31 cellular contexts compared by ENCODE assay signal in the genomic region with DNA sequence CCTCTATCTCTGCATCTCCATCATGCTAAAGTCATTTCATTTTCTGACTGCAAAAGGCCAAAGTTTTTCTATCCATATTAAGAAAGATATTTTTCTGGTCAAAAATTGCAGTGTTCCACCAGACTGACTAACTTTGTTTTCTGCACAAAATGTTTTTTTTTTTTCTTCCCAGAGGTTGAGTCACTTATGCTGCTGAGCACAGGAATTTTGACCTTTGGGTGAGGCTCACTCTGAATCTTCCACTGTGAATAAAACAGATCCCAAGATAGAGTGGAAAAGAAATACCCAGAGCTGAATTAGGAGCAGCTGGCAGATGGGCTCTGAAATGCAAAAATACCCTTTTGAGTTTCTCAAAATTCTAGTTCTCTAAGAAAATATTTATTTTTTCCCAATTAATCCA.
"Had no signal": no experiment of that assay in that cellular context is flagged by ENCODE, and none has a peak within 500 bp of the region (broad histone marks: within the 10 kb centered on the region; RNA-seq: fewer than 3 reads in every experiment).

No MANE protein-coding gene starts in this region.

- ATAC-seq: activated CD8-positive, alpha-beta memory T cell treated with anti-CD3 and anti-CD28 coated beads, Interleukin-2, amount 10 ng/mL, durations not matched to agents 7 days and 5 days; activated T-cell treated with anti-CD3 and anti-CD28 coated beads, Interleukin-2, amount 50 U/mL, for 72 hours; activated T-helper 17 cell treated with anti-CD3 and anti-CD28 coated beads, Interleukin-2, amount 50 U/mL, for 72 hours; Panc1 had no signal

- H3K4me3 ChIP-seq: ascending aorta, MG63, SJCRH30, SK-N-MC had no signal

- DNase-seq: activated CD4-positive, alpha-beta memory T cell treated with anti-CD3 and anti-CD28 coated beads, Interleukin-2, amount 10 ng/mL, durations not matched to agents 7 days and 5 days; activated CD4-positive, alpha-beta T cell treated with anti-CD3 and anti-CD28 coated beads for 1 hour; activated CD4-positive, alpha-beta T cell treated with anti-CD3 and anti-CD28 coated beads for 48 hours; activated CD4-positive, CD25-positive, alpha-beta regulatory T cell; activated CD8-positive, alpha-beta memory T cell treated with anti-CD3 and anti-CD28 coated beads for 24 hours; activated CD8-positive, alpha-beta memory T cell treated with anti-CD3 and anti-CD28 coated beads, Interleukin-2, amount 10 ng/mL, durations not matched to agents 7 days and 5 days; activated CD8-positive, alpha-beta memory T cell treated with anti-CD3 and anti-CD28 coated beads, Interleukin-2, amount 50 U/mL, for 48 hours; activated effector memory CD4-positive, alpha-beta T cell treated with anti-CD3 and anti-CD28 coated beads, Interleukin-2, amount 50 U/mL, for 16 hours; activated naive CD4-positive, alpha-beta T cell; activated naive CD4-positive, alpha-beta T cell treated with anti-CD3 and anti-CD28 coated beads, Interleukin-2, amount 50 U/mL, for 16 hours; activated naive CD8-positive, alpha-beta T cell treated with anti-CD3 and anti-CD28 coated beads for 36 hours; activated T-cell treated with anti-CD3 and anti-CD28 coated beads, Interleukin-2, amount 50 U/mL, for 72 hours; amygdala; caudate nucleus; Karpas-422; MG63; MV-4-11; NCI-H1092; NCI-H1436 treated with DMSO at 0.1 percent for 48 hours; NCI-H1694 treated with DMSO at 0.1 percent for 48 hours; NCI-H2029; NCI-H345; NCI-H524 treated with DMSO at 0.1 percent for 48 hours; SHP77; SJCRH30; T1000; WERI-Rb-1 had no signal
